Comparison of ENCODE assay signal across 1 cellular context in the genomic region with DNA sequence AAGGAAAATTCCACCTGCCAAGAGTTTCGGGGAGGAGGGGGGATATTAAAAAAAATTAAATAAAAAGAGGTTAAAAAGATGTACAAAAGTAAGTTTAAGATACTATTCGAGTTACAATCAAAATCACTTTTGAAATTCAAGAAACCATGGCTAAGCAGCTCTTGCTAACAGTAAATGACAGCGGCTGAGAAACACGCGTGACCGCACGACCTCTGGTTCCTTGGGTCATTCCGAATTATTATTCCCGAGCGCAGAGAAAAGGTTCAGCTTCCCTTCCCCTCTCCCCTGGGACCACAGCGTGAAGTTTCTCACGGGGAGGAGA.
TF ChIP-seq lines count a peak whose summit lies in the region.

No MANE protein-coding gene starts in this region.

TF ChIP-seq in liver, 16 proteins besides CTCF, POLR2A, EP300 and RAD21 (continued from another document):
- TF ChIP-seq, protein P1, sequence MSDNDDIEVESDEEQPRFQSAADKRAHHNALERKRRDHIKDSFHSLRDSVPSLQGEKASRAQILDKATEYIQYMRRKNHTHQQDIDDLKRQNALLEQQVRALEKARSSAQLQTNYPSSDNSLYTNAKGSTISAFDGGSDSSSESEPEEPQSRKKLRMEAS (IDR thresholded peaks at IDR 0.05) = no peak
- TF ChIP-seq, protein P2, sequence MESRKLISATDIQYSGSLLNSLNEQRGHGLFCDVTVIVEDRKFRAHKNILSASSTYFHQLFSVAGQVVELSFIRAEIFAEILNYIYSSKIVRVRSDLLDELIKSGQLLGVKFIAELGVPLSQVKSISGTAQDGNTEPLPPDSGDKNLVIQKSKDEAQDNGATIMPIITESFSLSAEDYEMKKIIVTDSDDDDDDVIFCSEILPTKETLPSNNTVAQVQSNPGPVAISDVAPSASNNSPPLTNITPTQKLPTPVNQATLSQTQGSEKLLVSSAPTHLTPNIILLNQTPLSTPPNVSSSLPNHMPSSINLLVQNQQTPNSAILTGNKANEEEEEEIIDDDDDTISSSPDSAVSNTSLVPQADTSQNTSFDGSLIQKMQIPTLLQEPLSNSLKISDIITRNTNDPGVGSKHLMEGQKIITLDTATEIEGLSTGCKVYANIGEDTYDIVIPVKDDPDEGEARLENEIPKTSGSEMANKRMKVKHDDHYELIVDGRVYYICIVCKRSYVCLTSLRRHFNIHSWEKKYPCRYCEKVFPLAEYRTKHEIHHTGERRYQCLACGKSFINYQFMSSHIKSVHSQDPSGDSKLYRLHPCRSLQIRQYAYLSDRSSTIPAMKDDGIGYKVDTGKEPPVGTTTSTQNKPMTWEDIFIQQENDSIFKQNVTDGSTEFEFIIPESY (IDR thresholded peaks at IDR 0.05) = no peak
